ENCODE assay signal across 8 cellular contexts in the genomic region with DNA sequence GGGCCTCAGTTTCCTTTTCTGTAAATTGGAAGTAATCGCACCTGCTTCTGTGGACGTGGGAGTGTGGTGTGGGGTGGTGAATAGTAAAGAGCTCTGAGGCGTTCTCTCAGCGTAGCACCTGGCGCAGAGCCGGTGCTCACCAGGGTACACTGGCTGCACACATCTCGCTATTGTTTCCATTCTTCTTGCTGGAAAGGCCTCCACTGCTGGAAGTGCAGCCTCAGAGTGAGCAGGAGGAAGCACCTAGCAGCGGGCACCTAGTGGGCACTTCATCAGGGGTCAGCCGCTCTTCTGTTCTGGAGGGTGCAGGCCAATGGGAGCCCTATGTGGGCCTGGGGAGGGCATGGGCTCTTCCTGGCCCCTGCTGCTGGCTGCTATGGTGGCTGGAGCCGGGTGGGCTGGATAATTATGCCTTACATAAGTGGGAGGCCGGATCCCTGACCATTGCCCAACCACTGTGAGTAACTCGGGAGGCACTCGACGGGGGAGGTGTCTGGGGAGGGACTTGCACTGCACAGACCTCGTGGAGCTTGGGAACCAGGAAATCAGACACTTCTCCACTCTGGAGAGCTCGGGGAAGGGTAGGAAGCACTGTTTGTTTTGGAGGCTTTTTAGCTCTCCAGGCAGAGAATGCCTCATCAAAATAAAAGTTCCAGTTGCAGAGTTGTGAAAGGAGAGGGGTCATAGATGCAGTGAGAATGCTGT. TPM values are rescaled to one million over a fixed set of nuclear protein-coding genes. Genes with fewer than 3 reads are reported as not detected.
DNase-seq lines count a peak whose midpoint lies in the region; ATAC-seq, FAIRE-seq and TF ChIP-seq lines count a peak whose summit lies in the region.

No MANE protein-coding gene starts in this region.

- H3K4me3 ChIP-seq in fibroblast of mammary gland (ENCODE audit: control insufficient read depth, low read depth, low read length), result peak overlapping the region; percentile 84

- H3K4me1 Mint-ChIP-seq in T-helper 1 cell treated with Interleukin-12 subunit alpha and Interleukin-12 subunit beta and Interleukin-4 antibody, amounts not matched to agents 30 μg/mL and 1 μg/mL, for 36 hours (ENCODE audit: low read depth), result peaks cover 28% of the 10 kb centered on the region
- H3K4me1 Mint-ChIP-seq in WTC11, result peaks cover 14% of the 10 kb centered on the region
- peaks cover 40 to 50% of the 10 kb centered on the region in 2 donors for H3K4me1 Mint-ChIP-seq in natural killer cell treated with Interleukin-12 subunit alpha and Interleukin-12 subunit beta and Interleukin-15 and Interleukin-18, amount 100 ng/mL, for 72 hours (ENCODE audit: low read depth in 2 of 2)

- TF ChIP-seq CTCF in WTC11 (IDR thresholded peaks at IDR 0.05) (no peak), fibroblast of mammary gland (conservative IDR thresholded peaks at IDR 0.05; ENCODE audit: control insufficient read depth, insufficient read depth, low read depth, low read length) (no peak)

- H3K27ac Mint-ChIP-seq in T-helper 1 cell treated with Interleukin-12 subunit alpha and Interleukin-12 subunit beta and Interleukin-4 antibody, amounts not matched to agents 30 μg/mL and 1 μg/mL, for 36 hours, result peak overlapping the region; percentile 95
- H3K27ac Mint-ChIP-seq in WTC11, result peak overlapping the region; percentile 34
- peak overlapping the region; percentile 94 to 99 for H3K27ac Mint-ChIP-seq in natural killer cell treated with Interleukin-12 subunit alpha and Interleukin-12 subunit beta and Interleukin-15 and Interleukin-18, amount 100 ng/mL, for 72 hours

- peaks cover under 1% of the 10 kb centered on the region for H3K27me3 Mint-ChIP-seq in T-helper 1 cell treated with Interleukin-12 subunit alpha and Interleukin-12 subunit beta and Interleukin-4 antibody, amounts not matched to agents 30 μg/mL and 1 μg/mL, for 36 hours (ENCODE audit: low read depth)
- H3K27me3 Mint-ChIP-seq in WTC11 (ENCODE audit: low read depth), result peaks cover 33% of the 10 kb centered on the region
- no peaks in the 10 kb centered on the region for H3K27me3 Mint-ChIP-seq in natural killer cell treated with Interleukin-12 subunit alpha and Interleukin-12 subunit beta and Interleukin-15 and Interleukin-18, amount 100 ng/mL, for 72 hours

- H3K9me3 Mint-ChIP-seq in T-helper 1 cell treated with Interleukin-12 subunit alpha and Interleukin-12 subunit beta and Interleukin-4 antibody, amounts not matched to agents 30 μg/mL and 1 μg/mL, for 36 hours, result no peaks in the 10 kb centered on the region
- peaks cover 3% of the 10 kb centered on the region; the same call in 1 of the 2 replicates for H3K9me3 Mint-ChIP-seq in WTC11
- no peaks in the 10 kb centered on the region for H3K9me3 Mint-ChIP-seq in natural killer cell treated with Interleukin-12 subunit alpha and Interleukin-12 subunit beta and Interleukin-15 and Interleukin-18, amount 100 ng/mL, for 72 hours

- peaks cover 11% of the 10 kb centered on the region for H3K36me3 Mint-ChIP-seq in T-helper 1 cell treated with Interleukin-12 subunit alpha and Interleukin-12 subunit beta and Interleukin-4 antibody, amounts not matched to agents 30 μg/mL and 1 μg/mL, for 36 hours (ENCODE audit: low read depth)
- H3K36me3 Mint-ChIP-seq in WTC11, result peaks cover 6% of the 10 kb centered on the region
- peaks cover 7% of the 10 kb centered on the region for H3K36me3 Mint-ChIP-seq in natural killer cell treated with Interleukin-12 subunit alpha and Interleukin-12 subunit beta and Interleukin-15 and Interleukin-18, amount 100 ng/mL, for 72 hours

- ATAC-seq in WTC11, result no peak
- no peak for ATAC-seq in natural killer cell treated with Interleukin-12 subunit alpha and Interleukin-12 subunit beta and Interleukin-15 and Interleukin-18, amount 100 ng/mL, for 72 hours
- no peak for ATAC-seq in GM21723 (IDR thresholded peaks at IDR 0.05; ENCODE audit: unreplicated experiment)

- no peak for TF ChIP-seq POLR2A in GM12892 (IDR thresholded peaks at IDR 0.05; ENCODE audit: low read depth, low read length)

- CTCF ChIA-PET in WTC11 (lab: Charles Lee), result interaction anchor here (1.0 to 2.3 kb wide), 4 partner anchors 9 to 225 kb away, joined by 3 to 6 read pairs (median 4); no protein-coding TSS in a partner anchor

- H3K4me3 Mint-ChIP-seq in T-helper 1 cell treated with Interleukin-12 subunit alpha and Interleukin-12 subunit beta and Interleukin-4 antibody, amounts not matched to agents 30 μg/mL and 1 μg/mL, for 36 hours, result peak overlapping the region; percentile 90
- H3K4me3 Mint-ChIP-seq in WTC11, result peak overlapping the region; percentile 86
- H3K4me3 Mint-ChIP-seq in natural killer cell treated with Interleukin-12 subunit alpha and Interleukin-12 subunit beta and Interleukin-15 and Interleukin-18, amount 100 ng/mL, for 72 hours, result peak overlapping the region; percentile 98

- DNase-seq in T-helper 1 cell (no peak), NCI-H187 treated with DMSO at 0.1 percent for 48 hours (lab: John Stamatoyannopoulos, UW) (peak; percentile 53), WTC11 (ENCODE audit: low spot score) (no peak), fibroblast of mammary gland (ENCODE audit: low read depth) (peak; percentile 99), GM12892 (ENCODE audit: insufficient read length) (no peak)
- no peak for DNase-seq in natural killer cell treated with Interleukin-12 subunit alpha and Interleukin-12 subunit beta and Interleukin-15 and Interleukin-18, amount 100 ng/mL, for 72 hours (ENCODE audit: low spot score)

- POLR2A ChIA-PET in WTC11 (lab: Charles Lee), result interaction anchor here (0.6 kb wide), 1 partner anchor 225 kb away, joined by 4 read pairs; no protein-coding TSS in a partner anchor

- FAIRE-seq in GM12892 (lab: Jason Lieb, UNC), result no peak

TF ChIP-seq in WTC11, 78 proteins besides CTCF, POLR2A, EP300 and RAD21:
- TF ChIP-seq, protein P1, sequence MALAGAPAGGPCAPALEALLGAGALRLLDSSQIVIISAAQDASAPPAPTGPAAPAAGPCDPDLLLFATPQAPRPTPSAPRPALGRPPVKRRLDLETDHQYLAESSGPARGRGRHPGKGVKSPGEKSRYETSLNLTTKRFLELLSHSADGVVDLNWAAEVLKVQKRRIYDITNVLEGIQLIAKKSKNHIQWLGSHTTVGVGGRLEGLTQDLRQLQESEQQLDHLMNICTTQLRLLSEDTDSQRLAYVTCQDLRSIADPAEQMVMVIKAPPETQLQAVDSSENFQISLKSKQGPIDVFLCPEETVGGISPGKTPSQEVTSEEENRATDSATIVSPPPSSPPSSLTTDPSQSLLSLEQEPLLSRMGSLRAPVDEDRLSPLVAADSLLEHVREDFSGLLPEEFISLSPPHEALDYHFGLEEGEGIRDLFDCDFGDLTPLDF (CRISPR knock-in tag; IDR thresholded peaks at IDR 0.05), result no peak
- TF ChIP-seq, protein P2, sequence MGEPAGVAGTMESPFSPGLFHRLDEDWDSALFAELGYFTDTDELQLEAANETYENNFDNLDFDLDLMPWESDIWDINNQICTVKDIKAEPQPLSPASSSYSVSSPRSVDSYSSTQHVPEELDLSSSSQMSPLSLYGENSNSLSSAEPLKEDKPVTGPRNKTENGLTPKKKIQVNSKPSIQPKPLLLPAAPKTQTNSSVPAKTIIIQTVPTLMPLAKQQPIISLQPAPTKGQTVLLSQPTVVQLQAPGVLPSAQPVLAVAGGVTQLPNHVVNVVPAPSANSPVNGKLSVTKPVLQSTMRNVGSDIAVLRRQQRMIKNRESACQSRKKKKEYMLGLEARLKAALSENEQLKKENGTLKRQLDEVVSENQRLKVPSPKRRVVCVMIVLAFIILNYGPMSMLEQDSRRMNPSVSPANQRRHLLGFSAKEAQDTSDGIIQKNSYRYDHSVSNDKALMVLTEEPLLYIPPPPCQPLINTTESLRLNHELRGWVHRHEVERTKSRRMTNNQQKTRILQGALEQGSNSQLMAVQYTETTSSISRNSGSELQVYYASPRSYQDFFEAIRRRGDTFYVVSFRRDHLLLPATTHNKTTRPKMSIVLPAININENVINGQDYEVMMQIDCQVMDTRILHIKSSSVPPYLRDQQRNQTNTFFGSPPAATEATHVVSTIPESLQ (CRISPR knock-in tag; IDR thresholded peaks at IDR 0.05), result no peak
- no peak for TF ChIP-seq ZNF317 (CRISPR knock-in tag; IDR thresholded peaks at IDR 0.05; ENCODE audit: borderline replicate concordance, low read depth)
- 0 out of 2 replicates have a peak, but pooled peaks have one; percentile 51 for TF ChIP-seq GABPB1 (CRISPR knock-in tag; IDR thresholded peaks at IDR 0.05)
- TF ChIP-seq, protein P3, sequence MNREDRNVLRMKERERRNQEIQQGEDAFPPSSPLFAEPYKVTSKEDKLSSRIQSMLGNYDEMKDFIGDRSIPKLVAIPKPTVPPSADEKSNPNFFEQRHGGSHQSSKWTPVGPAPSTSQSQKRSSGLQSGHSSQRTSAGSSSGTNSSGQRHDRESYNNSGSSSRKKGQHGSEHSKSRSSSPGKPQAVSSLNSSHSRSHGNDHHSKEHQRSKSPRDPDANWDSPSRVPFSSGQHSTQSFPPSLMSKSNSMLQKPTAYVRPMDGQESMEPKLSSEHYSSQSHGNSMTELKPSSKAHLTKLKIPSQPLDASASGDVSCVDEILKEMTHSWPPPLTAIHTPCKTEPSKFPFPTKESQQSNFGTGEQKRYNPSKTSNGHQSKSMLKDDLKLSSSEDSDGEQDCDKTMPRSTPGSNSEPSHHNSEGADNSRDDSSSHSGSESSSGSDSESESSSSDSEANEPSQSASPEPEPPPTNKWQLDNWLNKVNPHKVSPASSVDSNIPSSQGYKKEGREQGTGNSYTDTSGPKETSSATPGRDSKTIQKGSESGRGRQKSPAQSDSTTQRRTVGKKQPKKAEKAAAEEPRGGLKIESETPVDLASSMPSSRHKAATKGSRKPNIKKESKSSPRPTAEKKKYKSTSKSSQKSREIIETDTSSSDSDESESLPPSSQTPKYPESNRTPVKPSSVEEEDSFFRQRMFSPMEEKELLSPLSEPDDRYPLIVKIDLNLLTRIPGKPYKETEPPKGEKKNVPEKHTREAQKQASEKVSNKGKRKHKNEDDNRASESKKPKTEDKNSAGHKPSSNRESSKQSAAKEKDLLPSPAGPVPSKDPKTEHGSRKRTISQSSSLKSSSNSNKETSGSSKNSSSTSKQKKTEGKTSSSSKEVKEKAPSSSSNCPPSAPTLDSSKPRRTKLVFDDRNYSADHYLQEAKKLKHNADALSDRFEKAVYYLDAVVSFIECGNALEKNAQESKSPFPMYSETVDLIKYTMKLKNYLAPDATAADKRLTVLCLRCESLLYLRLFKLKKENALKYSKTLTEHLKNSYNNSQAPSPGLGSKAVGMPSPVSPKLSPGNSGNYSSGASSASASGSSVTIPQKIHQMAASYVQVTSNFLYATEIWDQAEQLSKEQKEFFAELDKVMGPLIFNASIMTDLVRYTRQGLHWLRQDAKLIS (CRISPR knock-in tag; IDR thresholded peaks at IDR 0.05; ENCODE audit: borderline replicate concordance), result no peak

RNA-seq across cellular contexts. Expression of a gene that starts 1.7 kb away (rescaled TPM):
- total RNA-seq in WTC11 (2021), result 33.7 to 39.7 TPM (median 35.3 TPM) in 3 replicates
- total RNA-seq in natural killer cell treated with Interleukin-12 subunit alpha and Interleukin-12 subunit beta and Interleukin-15 and Interleukin-18, amount 100 ng/mL, for 72 hours, result 10 to 100 TPM; 92.9 to 98.3 TPM
- polyA plus RNA-seq in GM12892 (2012; ENCODE audit: missing spikeins), result 16.7 TPM

RNA-seq across cellular contexts. Expression of a gene that starts 33.0 kb away (rescaled TPM):
- total RNA-seq in WTC11 (2021), result 10.1 to 11.2 TPM (median 11.1 TPM) in 3 replicates
- total RNA-seq in natural killer cell treated with Interleukin-12 subunit alpha and Interleukin-12 subunit beta and Interleukin-15 and Interleukin-18, amount 100 ng/mL, for 72 hours, result 1 to 10 TPM; 1.9 to 3.0 TPM
- polyA plus RNA-seq in GM12892 (2012; ENCODE audit: missing spikeins), result 0.32 TPM

Comparison
In these comparisons a context has a peak if more than half of its experiments do, and no peak if none do; other contexts are left out.
1. H3K27ac Mint-ChIP-seq: peak in every context shown above with its lines; median percentile 96 in natural killer cell treated with Interleukin-12 subunit alpha and Interleukin-12 subunit beta and Interleukin-15 and Interleukin-18, amount 100 ng/mL, for 72 hours; 95 in T-helper 1 cell treated with Interleukin-12 subunit alpha and Interleukin-12 subunit beta and Interleukin-4 antibody, amounts not matched to agents 30 μg/mL and 1 μg/mL, for 36 hours; 34 in WTC11.
2. DNase-seq: peak in NCI-H187 treated with DMSO at 0.1 percent for 48 hours (single experiment) and fibroblast of mammary gland (single experiment); none in T-helper 1 cell (0 of 5), WTC11 (single experiment), natural killer cell treated with Interleukin-12 subunit alpha and Interleukin-12 subunit beta and Interleukin-15 and Interleukin-18, amount 100 ng/mL, for 72 hours (single experiment) and GM12892 (single experiment).
3. Peak in every context shown above with its lines, with median percentiles within 50 percentile points of each other: H3K4me3 Mint-ChIP-seq.